8 cellular contexts compared by ENCODE assay signal in the genomic region with DNA sequence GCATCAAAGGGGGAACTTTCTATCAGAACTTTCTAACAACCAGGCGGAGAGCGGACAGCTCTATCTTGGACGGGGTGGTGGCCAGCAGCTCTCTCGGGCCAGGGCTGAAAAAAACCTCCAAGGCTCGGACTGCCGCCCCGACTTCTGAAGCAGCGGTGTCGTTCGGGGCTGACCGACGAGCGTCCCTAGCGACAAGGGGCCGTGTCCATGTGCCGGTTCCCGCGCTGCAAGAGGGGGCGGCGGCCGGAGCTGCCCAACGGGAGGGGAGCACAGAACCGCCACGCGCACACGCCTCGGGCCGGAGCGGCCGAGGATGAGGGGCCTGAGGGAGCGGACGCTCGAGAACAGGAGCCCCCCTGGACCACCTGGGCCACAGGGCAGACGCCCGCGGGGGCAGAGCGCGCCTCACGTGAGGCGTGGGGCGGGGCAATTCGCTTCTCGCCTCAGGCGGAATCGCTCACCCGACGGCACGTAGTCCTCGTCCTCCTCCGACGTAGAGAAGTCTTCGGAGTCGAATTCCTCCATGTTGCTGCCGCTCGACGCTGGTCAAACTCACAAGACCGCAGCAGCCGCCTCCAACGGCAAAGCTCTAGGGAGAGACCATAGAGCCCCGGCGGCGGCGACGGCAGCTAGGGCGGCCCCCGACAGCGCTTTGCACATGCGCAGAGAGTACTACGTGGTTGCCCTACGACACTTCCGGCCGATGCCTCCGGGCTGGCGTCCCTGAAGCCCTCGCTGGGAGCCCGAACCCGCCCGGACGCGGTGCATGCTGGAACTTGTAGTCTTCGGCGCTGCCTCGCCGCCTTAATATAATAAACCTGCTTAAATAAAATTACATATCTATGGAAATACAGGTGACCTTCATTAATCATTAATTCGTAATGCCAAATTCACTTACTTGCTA. TPM values are rescaled to one million over a fixed set of nuclear protein-coding genes. Genes with fewer than 3 reads are reported as not detected.
DNase-seq lines count a peak whose midpoint lies in the region; ATAC-seq and FAIRE-seq lines count a peak whose summit lies in the region.

CFDP1 (minus strand) TSS at position 676 of the 904 bp plus-strand sequence; CDS start at position 525, 151 bp downstream.

- peak within 1 kb of the TSS; percentile 59 for H3K27ac ChIP-seq in mesendoderm (ENCODE audit: low read depth, low read length)

- peak within 1 kb of the TSS; percentile 74 for H3K4me2 ChIP-seq in mesendoderm (ENCODE audit: low read length)

- H3K9me3 Mint-ChIP-seq in activated CD8-positive, alpha-beta memory T cell treated with anti-CD3 and anti-CD28 coated beads, Interleukin-2, amount 10 ng/mL, durations not matched to agents 7 days and 5 days (ENCODE audit: low read depth): no peaks in the 10 kb centered on the region

- H3K9ac ChIP-seq in endocrine pancreas (ENCODE audit: control insufficient read depth, insufficient read depth, low read length) (peak within 1 kb of the TSS; percentile 74), mesendoderm (ENCODE audit: low read length) (peak within 1 kb of the TSS; percentile 93)

- no peaks in the 10 kb centered on the region for H3K9me3 ChIP-seq in endocrine pancreas (ENCODE audit: control insufficient read depth, low read length)

- no peak within 1 kb of the TSS for H4K8ac ChIP-seq in mesendoderm (ENCODE audit: low read depth, low read length)

- CTCF ChIA-PET in activated CD8-positive, alpha-beta memory T cell treated with anti-CD3 and anti-CD28 coated beads, Interleukin-2, amount 10 ng/mL, durations not matched to agents 7 days and 5 days (lab: Charles Lee): interaction anchor here (0.8 to 3.6 kb wide), 12 partner anchors 11 to 322 kb away, joined by 3 to 45 read pairs (median 4); partner anchors contain the start of genes KARS1, TERF2IP and TMEM170A

- H3K27me3 ChIP-seq in endocrine pancreas (ENCODE audit: control insufficient read depth, insufficient read depth, low read length) (no peaks in the 10 kb centered on the region), mesendoderm (ENCODE audit: insufficient read depth, low read length, poor library complexity) (no peaks in the 10 kb centered on the region)

- no CpG with 5 or more reads among the region's 85 CpGs for WGBS in mesendoderm (ENCODE audit: extremely low coverage, insufficient coverage, low lambda C conversion rate)

- H3K36me3 ChIP-seq in endocrine pancreas (ENCODE audit: control insufficient read depth, insufficient read depth, low read length) (no peaks in the 10 kb centered on the region), mesendoderm (ENCODE audit: control insufficient read depth, insufficient read depth, low read length) (no peaks in the 10 kb centered on the region)

- peak; percentile 96 for DNase-seq in COLO829 (ENCODE audit: low spot score)
- peak; percentile 99 for DNase-seq in HTR-8/SVneo (ENCODE audit: insufficient read length, low spot score)
- DNase-seq in NOMO-1 treated with dmso at 0.1 percent for 144 hours (lab: John Stamatoyannopoulos, UW; ENCODE audit: unreplicated experiment): peak; percentile 95
- DNase-seq in activated CD8-positive, alpha-beta memory T cell treated with anti-CD3 and anti-CD28 coated beads, Interleukin-2, amount 10 ng/mL, durations not matched to agents 7 days and 5 days: peak; percentile 97
- DNase-seq in mesendoderm: peak; percentile 97
- peak; percentile 93 for DNase-seq in stimulated activated CD8-positive, alpha-beta memory T cell treated with anti-CD3 and anti-CD28 coated beads, Interleukin-15, amount 100 ng/mL, for 1 hour (ENCODE audit: low read depth)

- no peak within 1 kb of the TSS for H3K4ac ChIP-seq in mesendoderm (ENCODE audit: low read depth, low read length)

- no peak within 1 kb of the TSS for H4K5ac ChIP-seq in mesendoderm (ENCODE audit: low read length)

- no peak within 1 kb of the TSS for H3K23ac ChIP-seq in mesendoderm (ENCODE audit: low read length)

- no peak within 1 kb of the TSS for H2AK5ac ChIP-seq in mesendoderm (ENCODE audit: low read length)

- ATAC-seq in GM21360 (IDR thresholded peaks at IDR 0.05; ENCODE audit: unreplicated experiment): peak; percentile 92
- ATAC-seq in activated CD8-positive, alpha-beta memory T cell treated with anti-CD3 and anti-CD28 coated beads, Interleukin-2, amount 10 ng/mL, durations not matched to agents 7 days and 5 days: peak; percentile 94

- H3K27ac Mint-ChIP-seq in activated CD8-positive, alpha-beta memory T cell treated with anti-CD3 and anti-CD28 coated beads, Interleukin-2, amount 10 ng/mL, durations not matched to agents 7 days and 5 days: peak within 1 kb of the TSS; percentile 95

- FAIRE-seq in HTR-8/SVneo (lab: Jason Lieb, UNC): peak; percentile 87

- H3K4me3 ChIP-seq in endocrine pancreas (ENCODE audit: control insufficient read depth, insufficient read depth, low read length): peak within 1 kb of the TSS; percentile 91
- peak within 1 kb of the TSS; percentile 95 for H3K4me3 ChIP-seq in mesendoderm (ENCODE audit: low read length)

- peak within 1 kb of the TSS; percentile 3 for H3K18ac ChIP-seq in mesendoderm (ENCODE audit: low read length)

- no peak within 1 kb of the TSS for H2BK120ac ChIP-seq in mesendoderm (ENCODE audit: low read depth, low read length)

- H3K4me3 Mint-ChIP-seq in activated CD8-positive, alpha-beta memory T cell treated with anti-CD3 and anti-CD28 coated beads, Interleukin-2, amount 10 ng/mL, durations not matched to agents 7 days and 5 days: peak within 1 kb of the TSS; percentile 81

- peaks cover 33% of the 10 kb centered on the region for H3K4me1 Mint-ChIP-seq in activated CD8-positive, alpha-beta memory T cell treated with anti-CD3 and anti-CD28 coated beads, Interleukin-2, amount 10 ng/mL, durations not matched to agents 7 days and 5 days

- H3K4me1 ChIP-seq in endocrine pancreas (ENCODE audit: control insufficient read depth, insufficient read depth, low read length) (no peaks in the 10 kb centered on the region), mesendoderm (ENCODE audit: control insufficient read depth, low read depth, low read length) (peaks cover 3% of the 10 kb centered on the region)

- no peaks in the 10 kb centered on the region for H3K27me3 Mint-ChIP-seq in activated CD8-positive, alpha-beta memory T cell treated with anti-CD3 and anti-CD28 coated beads, Interleukin-2, amount 10 ng/mL, durations not matched to agents 7 days and 5 days

- no peak within 1 kb of the TSS for H2BK15ac ChIP-seq in mesendoderm (replicated peaks; ENCODE audit: low read depth)

- H3K79me1 ChIP-seq in mesendoderm (ENCODE audit: low read length): peaks cover 2% of the 10 kb centered on the region

- H3K36me3 Mint-ChIP-seq in activated CD8-positive, alpha-beta memory T cell treated with anti-CD3 and anti-CD28 coated beads, Interleukin-2, amount 10 ng/mL, durations not matched to agents 7 days and 5 days: no peaks in the 10 kb centered on the region

- peak within 1 kb of the TSS; percentile 87 for H2BK5ac ChIP-seq in mesendoderm (ENCODE audit: low read length)

- peak within 1 kb of the TSS; percentile 99 for H3K56ac ChIP-seq in mesendoderm (ENCODE audit: low read length)

- peaks cover 16% of the 10 kb centered on the region for H3K79me2 ChIP-seq in mesendoderm (ENCODE audit: control insufficient read depth, insufficient read depth, low read length)

RNA-seq across cellular contexts. Expression of gene CFDP1, which starts in this region (rescaled TPM):
- 10 to 100 TPM; 31.4 to 44.0 TPM for total RNA-seq in activated CD8-positive, alpha-beta memory T cell treated with anti-CD3 and anti-CD28 coated beads, Interleukin-2, amount 10 ng/mL, durations not matched to agents 7 days and 5 days
- 101 TPM for polyA plus RNA-seq in mesendoderm (2013, experiment 1 of 2)
- 104 TPM for polyA plus RNA-seq in mesendoderm (2013, experiment 2 of 2)

Comparison
In these comparisons a context has a peak if more than half of its experiments do, and no peak if none do; other contexts are left out.
1. Peak in every context shown above with its lines: DNase-seq, ATAC-seq, H3K4me3 ChIP-seq and H3K27ac ChIP-seq.